ENCODE assay signal across 9 cellular contexts in genomic region chr19:8880864-8881488, GRCh38. TPM values are rescaled to one million over a fixed set of nuclear protein-coding genes. Genes with fewer than 3 reads are reported as not detected.
"Had no signal": no experiment of that assay in that cellular context is flagged by ENCODE, and none has a peak within 500 bp of the region (broad histone marks: within the 10 kb centered on the region; RNA-seq: fewer than 3 reads in every experiment).

No MANE protein-coding gene starts in this region.

- FAIRE-seq: HTR-8/SVneo had no signal

- H3K27ac ChIP-seq: GM23248 had no signal

- DNase-seq: GM23248, GOT3, H7, IMR-90, KBM-7 had no signal

- H3K4me1 ChIP-seq: HAP-1 had no signal

- H3K4me3 ChIP-seq: GM23248, HAP-1 had no signal

- H3K36me3 ChIP-seq: HAP-1 had no signal

- H3K9me3 ChIP-seq: HAP-1 had no signal

RNA-seq across cellular contexts. Expression of gene MBD3L1, which starts 48.8 kb away (rescaled TPM):
- total RNA-seq: GM23248, H4, H7, HT-29, IMR-90 had no signal
